In the genomic region with DNA sequence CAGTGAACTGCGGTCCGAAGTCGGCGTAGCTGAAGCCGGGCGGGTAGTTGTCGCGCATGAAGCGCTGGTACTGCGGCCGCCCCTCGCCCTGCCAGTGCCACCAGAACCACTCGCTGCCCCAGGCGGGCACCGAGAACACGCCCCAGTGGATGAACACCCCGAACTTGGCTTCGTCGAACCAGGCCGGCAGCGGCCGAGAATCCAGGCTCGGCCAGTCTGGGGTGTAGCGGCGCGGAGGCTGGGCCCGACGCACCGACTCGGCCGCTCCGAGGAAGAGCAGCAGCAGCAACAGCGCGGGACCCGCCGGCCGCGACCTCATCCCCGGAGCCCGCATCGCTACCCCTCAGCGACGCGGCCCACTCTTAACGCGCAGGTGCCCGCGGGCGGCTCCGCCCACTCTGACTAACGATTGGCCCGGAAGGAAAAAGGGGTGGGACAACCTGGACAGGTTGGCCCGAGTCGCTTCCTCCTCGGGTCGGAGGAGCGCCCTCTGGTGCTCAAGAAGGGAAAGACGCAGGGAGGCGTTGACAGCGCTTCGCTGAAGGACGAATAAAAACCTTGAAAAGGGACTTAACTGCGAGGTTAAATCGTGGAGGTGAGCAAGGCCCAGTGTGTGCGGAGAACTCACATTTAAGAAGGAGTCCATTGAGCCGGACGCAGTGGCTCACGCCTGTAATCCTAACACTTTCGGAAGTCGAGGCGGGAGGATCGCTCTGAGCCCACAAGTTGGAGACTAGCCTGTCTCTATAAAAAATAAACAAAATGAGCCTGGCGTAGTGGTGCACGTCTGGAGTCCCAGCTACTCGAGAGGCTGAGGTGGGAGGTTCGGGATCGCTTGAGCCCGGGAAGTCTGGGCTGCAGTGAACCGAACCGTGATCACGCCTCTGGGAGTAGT, we compare ENCODE assay signal across 1 cellular context.
TF ChIP-seq lines count a peak whose summit lies in the region.

A gene (minus strand): TSS at position 338 of the 895 bp plus-strand sequence. CDS start 4 bp downstream, at position 334.

TF ChIP-seq in neural cell, 6 proteins besides CTCF, POLR2A, EP300 and RAD21 (continued from another document):
- TF ChIP-seq, protein P1, sequence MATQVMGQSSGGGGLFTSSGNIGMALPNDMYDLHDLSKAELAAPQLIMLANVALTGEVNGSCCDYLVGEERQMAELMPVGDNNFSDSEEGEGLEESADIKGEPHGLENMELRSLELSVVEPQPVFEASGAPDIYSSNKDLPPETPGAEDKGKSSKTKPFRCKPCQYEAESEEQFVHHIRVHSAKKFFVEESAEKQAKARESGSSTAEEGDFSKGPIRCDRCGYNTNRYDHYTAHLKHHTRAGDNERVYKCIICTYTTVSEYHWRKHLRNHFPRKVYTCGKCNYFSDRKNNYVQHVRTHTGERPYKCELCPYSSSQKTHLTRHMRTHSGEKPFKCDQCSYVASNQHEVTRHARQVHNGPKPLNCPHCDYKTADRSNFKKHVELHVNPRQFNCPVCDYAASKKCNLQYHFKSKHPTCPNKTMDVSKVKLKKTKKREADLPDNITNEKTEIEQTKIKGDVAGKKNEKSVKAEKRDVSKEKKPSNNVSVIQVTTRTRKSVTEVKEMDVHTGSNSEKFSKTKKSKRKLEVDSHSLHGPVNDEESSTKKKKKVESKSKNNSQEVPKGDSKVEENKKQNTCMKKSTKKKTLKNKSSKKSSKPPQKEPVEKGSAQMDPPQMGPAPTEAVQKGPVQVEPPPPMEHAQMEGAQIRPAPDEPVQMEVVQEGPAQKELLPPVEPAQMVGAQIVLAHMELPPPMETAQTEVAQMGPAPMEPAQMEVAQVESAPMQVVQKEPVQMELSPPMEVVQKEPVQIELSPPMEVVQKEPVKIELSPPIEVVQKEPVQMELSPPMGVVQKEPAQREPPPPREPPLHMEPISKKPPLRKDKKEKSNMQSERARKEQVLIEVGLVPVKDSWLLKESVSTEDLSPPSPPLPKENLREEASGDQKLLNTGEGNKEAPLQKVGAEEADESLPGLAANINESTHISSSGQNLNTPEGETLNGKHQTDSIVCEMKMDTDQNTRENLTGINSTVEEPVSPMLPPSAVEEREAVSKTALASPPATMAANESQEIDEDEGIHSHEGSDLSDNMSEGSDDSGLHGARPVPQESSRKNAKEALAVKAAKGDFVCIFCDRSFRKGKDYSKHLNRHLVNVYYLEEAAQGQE (IDR thresholded peaks at IDR 0.05; ENCODE audit: borderline replicate concordance): peak; percentile 69
- peak; percentile 81 for TF ChIP-seq POLR2AphosphoS5 (IDR thresholded peaks at IDR 0.05)
- TF ChIP-seq MXI1 (conservative IDR thresholded peaks at IDR 0.05; ENCODE audit: poor library complexity, severe bottlenecking): peak; percentile 74
- TF ChIP-seq EZH2 (IDR thresholded peaks at IDR 0.05; ENCODE audit: borderline replicate concordance, insufficient read depth, low read length, poor library complexity, severe bottlenecking): no peak
